21 cellular contexts compared by ENCODE assay signal in genomic region chr14:105530446-105531087, GRCh38. TPM values are rescaled to one million over a fixed set of nuclear protein-coding genes. Genes with fewer than 3 reads are reported as not detected.
DNase-seq lines count a peak whose midpoint lies in the region; ATAC-seq and TF ChIP-seq lines count a peak whose summit lies in the region.
"Had no signal": no experiment of that assay in that cellular context is flagged by ENCODE, and none has a peak within 500 bp of the region (broad histone marks: within the 10 kb centered on the region; RNA-seq: fewer than 3 reads in every experiment).

No MANE protein-coding gene starts in this region.

- H3K27ac Mint-ChIP-seq in activated T-cell treated with anti-CD3 and anti-CD28 coated beads, Interleukin-2, amount 50 U/mL, for 72 hours: no peak overlapping the region
- peak overlapping the region in 2 of 3 donors; percentile 5 to 67 for H3K27ac Mint-ChIP-seq in IgD-negative memory B cell
- peak overlapping the region; percentile 75 for H3K27ac Mint-ChIP-seq in activated naive CD8-positive, alpha-beta T cell treated with anti-CD3 and anti-CD28 coated beads, Interleukin-2, amount 50 U/mL, for 24 hours

- H3K27me3 Mint-ChIP-seq in activated T-cell treated with anti-CD3 and anti-CD28 coated beads, Interleukin-2, amount 50 U/mL, for 72 hours (ENCODE audit: low read depth): no peaks in the 10 kb centered on the region
- H3K27me3 Mint-ChIP-seq in IgD-negative memory B cell: peaks cover 14% of the 10 kb centered on the region
- peaks cover 8% of the 10 kb centered on the region for H3K27me3 Mint-ChIP-seq in activated naive CD8-positive, alpha-beta T cell treated with anti-CD3 and anti-CD28 coated beads, Interleukin-2, amount 50 U/mL, for 24 hours

- H3K9me3 Mint-ChIP-seq in activated T-cell treated with anti-CD3 and anti-CD28 coated beads, Interleukin-2, amount 50 U/mL, for 72 hours: no peaks in the 10 kb centered on the region
- no peaks in the 10 kb centered on the region for H3K9me3 Mint-ChIP-seq in IgD-negative memory B cell
- H3K9me3 Mint-ChIP-seq in activated naive CD8-positive, alpha-beta T cell treated with anti-CD3 and anti-CD28 coated beads, Interleukin-2, amount 50 U/mL, for 24 hours: no peaks in the 10 kb centered on the region

- H3K27ac ChIP-seq in osteoblast (ENCODE audit: low read depth, low read length) (no peak overlapping the region), prostate gland (peak overlapping the region in 1 of 2 donors; percentile 48)
- H3K27ac ChIP-seq: left lung, SK-N-MC, tibial artery had no signal

- H3K9me3 ChIP-seq in osteoblast (ENCODE audit: low read depth, low read length) (no peaks in the 10 kb centered on the region), prostate gland (no peaks in the 10 kb centered on the region)
- H3K9me3 ChIP-seq: Caco-2, left lung, Peyer's patch, tibial artery had no signal

- TF ChIP-seq POLR2A in prostate gland (IDR thresholded peaks at IDR 0.05): no peak

- peak overlapping the region; percentile 87 to 91 for H3K4me3 Mint-ChIP-seq in activated T-cell treated with anti-CD3 and anti-CD28 coated beads, Interleukin-2, amount 50 U/mL, for 72 hours
- peak overlapping the region in 3 of 4 donors; percentile 54 to 78 (median 71) for H3K4me3 Mint-ChIP-seq in IgD-negative memory B cell
- H3K4me3 Mint-ChIP-seq in activated naive CD8-positive, alpha-beta T cell treated with anti-CD3 and anti-CD28 coated beads, Interleukin-2, amount 50 U/mL, for 24 hours: peak overlapping the region; percentile 71

- 90% methylated on average over 12 of the region's 13 CpGs for WGBS in prostate gland

- no peak overlapping the region for H2AFZ ChIP-seq in osteoblast (ENCODE audit: low read length)

- H3K4me1 Mint-ChIP-seq in activated T-cell treated with anti-CD3 and anti-CD28 coated beads, Interleukin-2, amount 50 U/mL, for 72 hours (ENCODE audit: low read depth): peaks cover 15% of the 10 kb centered on the region
- peaks cover 18 to 26% (median 25%) of the 10 kb centered on the region in 3 donors for H3K4me1 Mint-ChIP-seq in IgD-negative memory B cell
- H3K4me1 Mint-ChIP-seq in activated naive CD8-positive, alpha-beta T cell treated with anti-CD3 and anti-CD28 coated beads, Interleukin-2, amount 50 U/mL, for 24 hours: peaks cover 26% of the 10 kb centered on the region

- intact Hi-C loops in prostate gland (cut with DNase I): no loop called here

- ATAC-seq in activated T-cell treated with anti-CD3 and anti-CD28 coated beads, Interleukin-2, amount 50 U/mL, for 72 hours (replicated peaks in 1 of 2): no peak
- ATAC-seq in activated naive CD8-positive, alpha-beta T cell treated with anti-CD3 and anti-CD28 coated beads, Interleukin-2, amount 50 U/mL, for 24 hours: no peak
- ATAC-seq: left lung had no signal

- H3K4me2 ChIP-seq in osteoblast (ENCODE audit: insufficient read depth, low read length): no peak overlapping the region

- no peak for TF ChIP-seq CTCF in osteoblast (IDR thresholded peaks at IDR 0.05; ENCODE audit: extremely low read depth, low read depth, low read length)
- no peak for TF ChIP-seq CTCF in prostate gland (IDR thresholded peaks at IDR 0.05)

- H3K36me3 ChIP-seq in osteoblast (ENCODE audit: insufficient read depth, low read length) (no peaks in the 10 kb centered on the region), prostate gland (no peaks in the 10 kb centered on the region)
- H3K36me3 ChIP-seq: left lung, Peyer's patch had no signal

- no peak overlapping the region for H3K4me3 ChIP-seq in osteoblast (ENCODE audit: insufficient read depth, low read length)
- H3K4me3 ChIP-seq in prostate gland: no peak overlapping the region
- H3K4me3 ChIP-seq: SK-N-MC, tibial artery had no signal

- H3K4me1 ChIP-seq in osteoblast (ENCODE audit: insufficient read depth, low read length): peaks cover 5% of the 10 kb centered on the region
- H3K4me1 ChIP-seq in prostate gland (replicated peaks): peaks cover 22% of the 10 kb centered on the region

- H4K20me1 ChIP-seq in osteoblast (ENCODE audit: insufficient read depth, low read length): no peaks in the 10 kb centered on the region

- no peaks in the 10 kb centered on the region for H3K79me2 ChIP-seq in osteoblast (ENCODE audit: insufficient read depth, low read length)

- no peaks in the 10 kb centered on the region for H3K36me3 Mint-ChIP-seq in activated T-cell treated with anti-CD3 and anti-CD28 coated beads, Interleukin-2, amount 50 U/mL, for 72 hours (ENCODE audit: insufficient read depth in 2 of 2)
- peaks cover 1% of the 10 kb centered on the region for H3K36me3 Mint-ChIP-seq in IgD-negative memory B cell
- H3K36me3 Mint-ChIP-seq in activated naive CD8-positive, alpha-beta T cell treated with anti-CD3 and anti-CD28 coated beads, Interleukin-2, amount 50 U/mL, for 24 hours (ENCODE audit: low read depth): no peaks in the 10 kb centered on the region

- H3K27me3 ChIP-seq in osteoblast (ENCODE audit: insufficient read depth, low read length) (no peaks in the 10 kb centered on the region), prostate gland (replicated peaks; ENCODE audit: insufficient read depth) (no peaks in the 10 kb centered on the region)

- DNase-seq in activated T-cell treated with anti-CD3 and anti-CD28 coated beads, Interleukin-2, amount 50 U/mL, for 72 hours: no peak
- no peak for DNase-seq in activated T-cell treated with anti-CD3 and anti-CD28 coated beads, Interleukin-2, amount 50 U/mL, for 1 hour
- DNase-seq in activated naive CD8-positive, alpha-beta T cell treated with anti-CD3 and anti-CD28 coated beads, Interleukin-2, amount 50 U/mL, for 24 hours: no peak
- peak; percentile 85 for DNase-seq in osteoblast (ENCODE audit: insufficient read length, low spot score, missing footprints)
- DNase-seq in C1 segment of cervical spinal cord (lab: John Stamatoyannopoulos, UW): no peak
- DNase-seq in prostate gland (ENCODE audit: low spot score): no peak
- DNase-seq in NCI-H2107 treated with DMSO at 0.1 percent for 48 hours (lab: John Stamatoyannopoulos, UW; ENCODE audit: unreplicated experiment): no peak
- DNase-seq: activated CD4-positive, alpha-beta T cell treated with anti-CD3 and anti-CD28 coated beads for 4 hours; activated effector memory CD4-positive, alpha-beta T cell treated with anti-CD3 and anti-CD28 coated beads, Interleukin-2, amount 50 U/mL, for 16 hours; Caco-2; left lung; midbrain; NCI-H1436 treated with DMSO at 0.1 percent for 48 hours; NCI-H226; retina; stimulated activated CD4-positive, alpha-beta T cell treated with anti-CD3 and anti-CD28 coated beads, Interleukin-12 subunit alpha, Interleukin-12 subunit beta, amount 100 ng/mL, for 4 hours had no signal

RNA-seq across cellular contexts. Expression of gene TMEM121, which starts 4.2 kb away (rescaled TPM):
- 1 to 10 TPM; 6.3 to 7.9 TPM for total RNA-seq in activated T-cell treated with anti-CD3 and anti-CD28 coated beads, Interleukin-2, amount 50 U/mL, for 72 hours
- 5.5 TPM for polyA plus RNA-seq in IgD-negative memory B cell
- total RNA-seq in osteoblast (1.8 and 2.7 TPM in 2 replicates), prostate gland (10 to 100 TPM; 11.1 to 15.7 TPM)
- total RNA-seq: Caco-2 had no signal

RNA-seq across cellular contexts. Expression of gene TEDC1, which starts 39.5 kb away (rescaled TPM):
- 10 to 100 TPM; 33.0 to 36.9 TPM for total RNA-seq in activated T-cell treated with anti-CD3 and anti-CD28 coated beads, Interleukin-2, amount 50 U/mL, for 72 hours
- 11.8 TPM for polyA plus RNA-seq in IgD-negative memory B cell
- total RNA-seq in osteoblast (3.2 and 5.1 TPM in 2 replicates), prostate gland (1 to 10 TPM; 7.5 to 8.9 TPM)

RNA-seq across cellular contexts. Expression of gene CRIP1, which starts 43.9 kb away (rescaled TPM):
- total RNA-seq in activated T-cell treated with anti-CD3 and anti-CD28 coated beads, Interleukin-2, amount 50 U/mL, for 72 hours: 100 to 1,000 TPM; 146 to 174 TPM
- polyA plus RNA-seq in IgD-negative memory B cell: 1,925 TPM
- total RNA-seq in osteoblast: 5.0 and 8.7 TPM in 2 replicates
- total RNA-seq in prostate gland: 10 to 100 TPM in 1 of 2 donors, 1 to 10 TPM in 1; 4.2 to 22.0 TPM
- total RNA-seq: MCF 10A had no signal

RNA-seq across cellular contexts. Expression of gene CRIP2, which starts 55.9 kb away (rescaled TPM):
- 1 to 10 TPM; 1.1 to 1.3 TPM for total RNA-seq in activated T-cell treated with anti-CD3 and anti-CD28 coated beads, Interleukin-2, amount 50 U/mL, for 72 hours
- polyA plus RNA-seq in IgD-negative memory B cell: 70.8 TPM
- total RNA-seq in osteoblast (31.5 and 43.8 TPM in 2 replicates), prostate gland (100 to 1,000 TPM in 1 of 2 donors, 10 to 100 TPM in 1; 86.7 to 134 TPM)

Comparison
In these comparisons a context has a peak if more than half of its experiments do, and no peak if none do; other contexts are left out.
1. RNA of gene CRIP1, which starts 43.9 kb away (total RNA-seq): 146 to 174 TPM in activated T-cell treated with anti-CD3 and anti-CD28 coated beads, Interleukin-2, amount 50 U/mL, for 72 hours; 4.2 to 22.0 TPM in prostate gland and 5.0 to 8.7 TPM in osteoblast; every median in the first group is over 4 times any median in the second.
2. Peak in every context shown above with its lines, with median percentiles within 50 percentile points of each other: H3K4me3 Mint-ChIP-seq.